Comparison of ENCODE assay signal across 19 cellular contexts in the genomic region with DNA sequence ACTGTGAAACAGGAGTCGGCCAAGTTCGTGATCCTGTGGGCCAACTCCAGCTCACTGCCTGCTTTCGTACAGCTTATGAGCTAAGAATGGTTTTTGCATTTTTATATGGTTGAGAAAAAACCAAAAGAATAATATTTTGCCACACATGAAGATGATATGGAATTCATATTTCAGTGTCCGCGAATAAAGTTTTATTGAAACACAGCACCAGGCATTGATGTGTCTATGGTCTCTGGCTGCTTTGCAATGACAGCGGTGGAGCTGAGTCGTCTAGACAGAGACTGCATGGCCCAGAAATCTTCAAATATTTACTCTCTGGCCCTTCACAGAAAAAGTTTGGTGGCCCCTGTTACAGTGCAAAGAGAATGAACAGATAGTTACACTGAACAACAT. TPM values are rescaled to one million over a fixed set of nuclear protein-coding genes. Genes with fewer than 3 reads are reported as not detected.
"Had no signal": no experiment of that assay in that cellular context is flagged by ENCODE, and none has a peak within 500 bp of the region (broad histone marks: within the 10 kb centered on the region; RNA-seq: fewer than 3 reads in every experiment).

No MANE protein-coding gene starts in this region.

- H3K36me3 ChIP-seq: right atrium auricular region, thoracic aorta, upper lobe of left lung had no signal

- H3K27ac Mint-ChIP-seq: activated CD4-positive, alpha-beta T cell treated with anti-CD3 and anti-CD28 coated beads, Interleukin-2, amount 10 ng/mL, durations not matched to agents 24 days and 14 days; activated CD8-positive, alpha-beta T cell treated with anti-CD3 and anti-CD28 coated beads for 36 hours; activated naive CD4-positive, alpha-beta T cell treated with anti-CD3 and anti-CD28 coated beads for 36 hours; activated T-helper 2 cell treated with anti-CD3 and anti-CD28 coated beads, Interferon-gamma antibody, Interleukin-2, Interleukin-4, amounts not matched to agents 10 μg/mL and 5 μg/mL and 100 μg/mL, durations not matched to agents 14 hours and 24 hours and 36 hours; progenitor cell of endocrine pancreas; stimulated activated naive CD8-positive, alpha-beta T cell treated with anti-CD3 and anti-CD28 coated beads, Interleukin-15, Interleukin-2, amounts not matched to agents 100 ng/mL and 50 ng/mL, for 24 hours had no signal

- H3K4me3 ChIP-seq: coronary artery, right atrium auricular region, skin epidermis, thoracic aorta, upper lobe of left lung had no signal

- H3K9me3 Mint-ChIP-seq: activated CD4-positive, alpha-beta T cell treated with anti-CD3 and anti-CD28 coated beads, Interleukin-2, amount 10 ng/mL, durations not matched to agents 24 days and 14 days; activated CD8-positive, alpha-beta T cell treated with anti-CD3 and anti-CD28 coated beads for 36 hours; activated naive CD4-positive, alpha-beta T cell treated with anti-CD3 and anti-CD28 coated beads for 36 hours; activated T-helper 2 cell treated with anti-CD3 and anti-CD28 coated beads, Interferon-gamma antibody, Interleukin-2, Interleukin-4, amounts not matched to agents 10 μg/mL and 5 μg/mL and 100 μg/mL, durations not matched to agents 14 hours and 24 hours and 36 hours; central memory CD8-positive, alpha-beta T cell; stimulated activated naive CD8-positive, alpha-beta T cell treated with anti-CD3 and anti-CD28 coated beads, Interleukin-15, Interleukin-2, amounts not matched to agents 100 ng/mL and 50 ng/mL, for 24 hours had no signal

- H3K27ac ChIP-seq: coronary artery, right atrium auricular region, thoracic aorta had no signal

- DNase-seq: activated CD4-positive, alpha-beta T cell treated with anti-CD3 and anti-CD28 coated beads, Interleukin-2, amount 10 ng/mL, durations not matched to agents 24 days and 14 days; activated CD8-positive, alpha-beta T cell treated with anti-CD3 and anti-CD28 coated beads for 36 hours; activated naive CD4-positive, alpha-beta T cell treated with anti-CD3 and anti-CD28 coated beads for 36 hours; activated T-cell treated with anti-CD3 and anti-CD28 coated beads, Interleukin-2, amount 50 U/mL, for 1 hour; effector CD8-positive, alpha-beta T cell; islet precursor cell; midbrain; occipital lobe; T-helper 1 cell; T-helper 9 cell; upper lobe of left lung had no signal

- H3K4me1 Mint-ChIP-seq: central memory CD8-positive, alpha-beta T cell had no signal

- H3K9me3 ChIP-seq: right atrium auricular region, thoracic aorta, upper lobe of left lung had no signal

- H3K27me3 Mint-ChIP-seq: progenitor cell of endocrine pancreas had no signal

- H3K27me3 ChIP-seq: right atrium auricular region, upper lobe of left lung had no signal

- ATAC-seq: activated CD8-positive, alpha-beta T cell treated with anti-CD3 and anti-CD28 coated beads for 36 hours had no signal

- H3K4me3 Mint-ChIP-seq: activated CD4-positive, alpha-beta T cell treated with anti-CD3 and anti-CD28 coated beads, Interleukin-2, amount 10 ng/mL, durations not matched to agents 24 days and 14 days; activated CD8-positive, alpha-beta T cell treated with anti-CD3 and anti-CD28 coated beads for 36 hours; activated naive CD4-positive, alpha-beta T cell treated with anti-CD3 and anti-CD28 coated beads for 36 hours; central memory CD8-positive, alpha-beta T cell; stimulated activated naive CD8-positive, alpha-beta T cell treated with anti-CD3 and anti-CD28 coated beads, Interleukin-15, Interleukin-2, amounts not matched to agents 100 ng/mL and 50 ng/mL, for 24 hours had no signal

RNA-seq across cellular contexts. Expression of a gene that starts 20.2 kb away (rescaled TPM):
- total RNA-seq: activated CD4-positive, alpha-beta T cell treated with anti-CD3 and anti-CD28 coated beads, Interleukin-2, amount 10 ng/mL, durations not matched to agents 24 days and 14 days; activated CD8-positive, alpha-beta T cell treated with anti-CD3 and anti-CD28 coated beads for 36 hours; activated naive CD4-positive, alpha-beta T cell treated with anti-CD3 and anti-CD28 coated beads for 36 hours had no signal
